ENCODE assay signal across 9 cellular contexts in the genomic region with DNA sequence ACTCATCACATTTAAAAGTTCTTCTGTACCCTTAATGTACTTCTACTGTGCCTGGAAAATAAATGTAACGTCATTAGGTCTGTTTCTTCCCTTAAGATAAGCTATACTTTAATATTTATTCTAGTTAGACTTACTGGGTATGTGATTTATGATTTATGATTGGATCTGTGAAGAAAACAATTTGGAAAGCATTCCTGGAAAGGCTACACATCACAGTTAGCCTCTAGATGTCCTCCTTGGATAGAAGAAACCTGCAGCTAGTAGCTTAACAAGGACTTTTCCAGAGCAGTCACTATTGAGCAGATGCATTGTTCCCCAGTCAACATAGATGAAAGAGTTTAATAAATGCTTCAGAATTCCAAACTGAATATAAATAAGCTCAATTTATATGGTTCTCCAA. TPM values are rescaled to one million over a fixed set of nuclear protein-coding genes. Genes with fewer than 3 reads are reported as not detected.
DNase-seq lines count a peak whose midpoint lies in the region; ATAC-seq and TF ChIP-seq lines count a peak whose summit lies in the region.
"Had no signal": no experiment of that assay in that cellular context is flagged by ENCODE, and none has a peak within 500 bp of the region (broad histone marks: within the 10 kb centered on the region; RNA-seq: fewer than 3 reads in every experiment).

No MANE protein-coding gene starts in this region.

- no peaks in the 10 kb centered on the region for H3K36me3 ChIP-seq in SK-N-SH (replicated peaks in 1 of 2; ENCODE audit: control insufficient read depth in 1 of 2, insufficient read depth in 2 of 2, low read length in 1 of 2)
- no peaks in the 10 kb centered on the region for H3K36me3 ChIP-seq in stomach

- H3K9me3 ChIP-seq in SK-N-SH (no peaks in the 10 kb centered on the region), stomach (no peaks in the 10 kb centered on the region)

- DNase-seq in A172 (ENCODE audit: low spot score) (peak; percentile 55), GM20000 (ENCODE audit: low spot score) (peak; percentile 26), SK-N-SH (peak; percentile 42), hepatic stellate cell (ENCODE audit: low spot score) (peak; percentile 51), stomach (no peak)

- peak; percentile 83 for TF ChIP-seq RAD21 in SK-N-SH (IDR thresholded peaks at IDR 0.05; ENCODE audit: low read length)

- no peaks in the 10 kb centered on the region for H3K79me2 ChIP-seq in SK-N-SH (ENCODE audit: insufficient read depth)

- TF ChIP-seq EP300 in SK-N-SH (IDR thresholded peaks at IDR 0.05; ENCODE audit: borderline replicate concordance in 1 of 2, low read depth in 1 of 2, low read length in 1 of 2): no peak
- TF ChIP-seq EP300 in stomach (IDR thresholded peaks at IDR 0.05): no peak

- TF ChIP-seq POLR2A in stomach (IDR thresholded peaks at IDR 0.05): no peak

- POLR2A ChIA-PET in SK-N-SH (lab: Yijun Ruan, JAX): no interaction called here

- CTCF ChIA-PET in SK-N-SH (lab: Yijun Ruan, JAX): interaction anchor here (0.7 to 2.8 kb wide), 8 partner anchors 11 to 249 kb away, joined by 3 to 34 read pairs (median 3); a partner anchor contains a TSS

- ATAC-seq in GM21360 (IDR thresholded peaks at IDR 0.05; ENCODE audit: unreplicated experiment) (no peak), GM19395 (IDR thresholded peaks at IDR 0.05; ENCODE audit: unreplicated experiment) (no peak), GM21528 (IDR thresholded peaks at IDR 0.05; ENCODE audit: low FRiP score, unreplicated experiment) (no peak)
- ATAC-seq: naive thymus-derived CD4-positive, alpha-beta T cell had no signal

- H3K27me3 ChIP-seq in SK-N-SH (ENCODE audit: insufficient read depth) (no peaks in the 10 kb centered on the region), stomach (no peaks in the 10 kb centered on the region)

- H3F3A ChIP-seq in SK-N-SH (replicated peaks; ENCODE audit: insufficient read depth): no peaks in the 10 kb centered on the region

- H3K9ac ChIP-seq in SK-N-SH: no peak overlapping the region

- no peak overlapping the region for H2AFZ ChIP-seq in SK-N-SH (ENCODE audit: low read depth)

- no peaks in the 10 kb centered on the region for H4K20me1 ChIP-seq in SK-N-SH (ENCODE audit: insufficient read depth)

- H3K4me2 ChIP-seq in SK-N-SH: no peak overlapping the region

- intact Hi-C loops in stomach (cut with DNase I; ENCODE audit: low total_unique reads): loop anchor here (10.0 kb wide), 1 partner anchor 113 kb away; a partner anchor contains a TSS

- TF ChIP-seq CTCF in GM20000 (IDR thresholded peaks at IDR 0.05; ENCODE audit: extremely low read depth, missing control alignments): no peak
- peak; percentile 61 for TF ChIP-seq CTCF in SK-N-SH (IDR thresholded peaks at IDR 0.05)
- peak in 3 of 7 experiments; percentile 28 to 71 (median 45) for TF ChIP-seq CTCF in stomach (IDR thresholded peaks at IDR 0.05)

- H3K4me3 ChIP-seq in SK-N-SH (ENCODE audit: low read depth in 2 of 2, low read length in 1 of 2) (no peak overlapping the region), stomach (no peak overlapping the region)

- 13% methylated on average over 1 of the region's 1 CpG for WGBS in SK-N-SH (ENCODE audit: low lambda C conversion rate)
- 0 to 38% (median 22%) methylated on average over 1 of the region's 1 CpG for WGBS in stomach, 5 donors

- no peaks in the 10 kb centered on the region for H3K9me2 ChIP-seq in SK-N-SH

- H3K27ac ChIP-seq in SK-N-SH (ENCODE audit: low read depth in 2 of 2, low read length in 1 of 2) (no peak overlapping the region), stomach (no peak overlapping the region)

- H3K4me1 ChIP-seq in SK-N-SH (ENCODE audit: control insufficient read depth in 1 of 2, insufficient read depth in 2 of 2, low read depth in 1 of 2, low read length in 1 of 2) (no peaks in the 10 kb centered on the region), stomach (no peaks in the 10 kb centered on the region)

TF ChIP-seq in SK-N-SH, 30 proteins besides CTCF, POLR2A, EP300 and RAD21:
- no peak for TF ChIP-seq RXRA (IDR thresholded peaks at IDR 0.05; ENCODE audit: borderline replicate concordance, low read depth)
- TF ChIP-seq SMC3 (IDR thresholded peaks at IDR 0.05; ENCODE audit: low read depth, low read length): peak; percentile 67

RNA-seq across cellular contexts. Expression of a gene that starts 22.2 kb away (rescaled TPM):
- 71.3 and 76.0 TPM in 2 replicates for total RNA-seq in A172 (2014; rRNA removed; shearing (Covaris generic))
- polyA plus RNA-seq in SK-N-SH (2012; rRNA removed): 7.5 and 10.6 TPM in 2 replicates
- polyA plus RNA-seq in SK-N-SH (2012; cell fraction: cytosol; rRNA removed): 6.6 and 7.3 TPM in 2 replicates
- 14.9 and 24.6 TPM in 2 replicates for polyA plus RNA-seq in SK-N-SH (2012; cell fraction: nucleus; rRNA removed)
- total RNA-seq in stomach: 10 to 100 TPM in 3 of 5 donors, 1 to 10 TPM in 2; 4.6 to 26.6 (median 12.9) TPM
- polyA plus RNA-seq in stomach: 1 to 10 TPM; 1.3 to 2.9 (median 2.6) TPM

RNA-seq across cellular contexts. Expression of a gene that starts 41.9 kb away (rescaled TPM):
- 49.3 and 78.0 TPM in 2 replicates for total RNA-seq in A172 (2014; rRNA removed; shearing (Covaris generic))
- 8.1 and 12.1 TPM in 2 replicates for polyA plus RNA-seq in SK-N-SH (2012; rRNA removed)
- polyA plus RNA-seq in SK-N-SH (2012; cell fraction: cytosol; rRNA removed): 13.2 and 14.1 TPM in 2 replicates
- polyA plus RNA-seq in SK-N-SH (2012; cell fraction: nucleus; rRNA removed): 2.7 and 9.7 TPM in 2 replicates
- total RNA-seq in stomach: 100 to 1,000 TPM in 1 of 5 donors, 10 to 100 TPM in 2, 1 to 10 TPM in 2; 2.9 to 179 (median 10.7) TPM
- 1 to 10 TPM; 2.9 to 4.4 (median 4.3) TPM for polyA plus RNA-seq in stomach
